ENCODE assay signal across 20 cellular contexts in the genomic region with DNA sequence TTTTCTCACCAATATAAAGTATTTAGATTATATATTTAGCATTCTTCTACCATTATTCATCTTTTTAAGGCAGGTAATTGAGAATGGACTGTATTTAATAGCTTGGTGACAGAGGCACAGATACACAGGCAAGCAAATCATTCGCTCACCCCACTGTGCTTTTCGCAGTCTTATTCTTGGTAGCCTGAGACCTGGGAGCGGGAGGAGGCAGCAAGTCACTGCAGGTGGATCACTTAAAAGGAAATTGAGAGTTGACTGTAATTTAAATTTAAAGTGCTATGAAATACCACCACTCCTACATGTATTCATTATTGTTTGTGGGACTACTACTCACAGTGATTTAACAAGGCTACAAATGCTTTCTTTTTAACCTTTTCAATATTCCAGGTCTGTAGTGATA. TPM values are rescaled to one million over a fixed set of nuclear protein-coding genes. Genes with fewer than 3 reads are reported as not detected.
A peak's percentile ranks its signal among the peaks of the same experiment; 100 is the strongest.
DNase-seq lines count a peak whose midpoint lies in the region; ATAC-seq, FAIRE-seq and TF ChIP-seq lines count a peak whose summit lies in the region.
"Had no signal": no experiment of that assay in that cellular context is flagged by ENCODE, and none has a peak within 500 bp of the region (broad histone marks: within the 10 kb centered on the region; RNA-seq: fewer than 3 reads in every experiment).

No MANE protein-coding gene starts in this region.

- peaks cover 76% of the 10 kb centered on the region for H3K4me1 Mint-ChIP-seq in activated naive CD4-positive, alpha-beta T cell treated with anti-CD3 and anti-CD28 coated beads, Interleukin-2, amount 50 U/mL, for 24 hours
- H3K4me1 Mint-ChIP-seq in activated naive CD4-positive, alpha-beta T cell treated with anti-CD3 and anti-CD28 coated beads, Interleukin-2, amount 10 ng/mL, durations not matched to agents 7 days and 5 days, result peaks cover 29% of the 10 kb centered on the region
- peaks cover 75 to 84% (median 77%) of the 10 kb centered on the region in 3 donors for H3K4me1 Mint-ChIP-seq in T-cell
- peaks cover 32% of the 10 kb centered on the region for H3K4me1 Mint-ChIP-seq in HFFc6 (ENCODE audit: low read depth)

- no peak for TF ChIP-seq POLR2A in H54 (IDR thresholded peaks at IDR 0.05; ENCODE audit: low read depth, low read length)

- H3K36me3 ChIP-seq in iPS-20b (ENCODE audit: insufficient read depth, low read depth, low read length) (peaks cover 20% of the 10 kb centered on the region), kidney (ENCODE audit: control insufficient read depth in 1 of 2, insufficient read depth in 2 of 2, low read length in 2 of 2) (peaks cover 0 to 9% of the 10 kb centered on the region in 2 donors)

- FAIRE-seq in H54 (lab: Jason Lieb, UNC) (peak; percentile 48), kidney (lab: Jason Lieb, UNC) (no peak)
- FAIRE-seq: A549, GM19239 had no signal

- peaks cover 31% of the 10 kb centered on the region for H3K36me3 Mint-ChIP-seq in activated naive CD4-positive, alpha-beta T cell treated with anti-CD3 and anti-CD28 coated beads, Interleukin-2, amount 50 U/mL, for 24 hours
- peaks cover 53% of the 10 kb centered on the region for H3K36me3 Mint-ChIP-seq in activated naive CD4-positive, alpha-beta T cell treated with anti-CD3 and anti-CD28 coated beads, Interleukin-2, amount 10 ng/mL, durations not matched to agents 7 days and 5 days
- H3K36me3 Mint-ChIP-seq in T-cell (peaks cover 41% of the 10 kb centered on the region), HFFc6 (ENCODE audit: low read depth) (peaks cover 40% of the 10 kb centered on the region)

- H3K4me3 Mint-ChIP-seq in activated naive CD4-positive, alpha-beta T cell treated with anti-CD3 and anti-CD28 coated beads, Interleukin-2, amount 50 U/mL, for 24 hours, result no peak overlapping the region
- no peak overlapping the region for H3K4me3 Mint-ChIP-seq in activated naive CD4-positive, alpha-beta T cell treated with anti-CD3 and anti-CD28 coated beads, Interleukin-2, amount 10 ng/mL, durations not matched to agents 7 days and 5 days
- H3K4me3 Mint-ChIP-seq in T-cell (peak overlapping the region in 2 of 3 donors; percentile 31 to 41), HFFc6 (no peak overlapping the region)

- peak overlapping the region; percentile 64 for H3K27ac Mint-ChIP-seq in activated naive CD4-positive, alpha-beta T cell treated with anti-CD3 and anti-CD28 coated beads, Interleukin-2, amount 50 U/mL, for 24 hours
- no peak overlapping the region for H3K27ac Mint-ChIP-seq in activated naive CD4-positive, alpha-beta T cell treated with anti-CD3 and anti-CD28 coated beads, Interleukin-2, amount 10 ng/mL, durations not matched to agents 7 days and 5 days
- peak overlapping the region in 1 of 2 donors; percentile 71 for H3K27ac Mint-ChIP-seq in T-cell
- no peak overlapping the region for H3K27ac Mint-ChIP-seq in HFFc6
- H3K27ac Mint-ChIP-seq: CD8-positive, alpha-beta T cell had no signal

- H3K27me3 Mint-ChIP-seq in activated naive CD4-positive, alpha-beta T cell treated with anti-CD3 and anti-CD28 coated beads, Interleukin-2, amount 50 U/mL, for 24 hours, result no peaks in the 10 kb centered on the region
- no peaks in the 10 kb centered on the region for H3K27me3 Mint-ChIP-seq in activated naive CD4-positive, alpha-beta T cell treated with anti-CD3 and anti-CD28 coated beads, Interleukin-2, amount 10 ng/mL, durations not matched to agents 7 days and 5 days
- H3K27me3 Mint-ChIP-seq in T-cell (no peaks in the 10 kb centered on the region), HFFc6 (ENCODE audit: insufficient read depth) (no peaks in the 10 kb centered on the region)

- intact Hi-C loops in kidney (cut with DNase I), result no loop called here

- no peaks in the 10 kb centered on the region for H3K27me3 ChIP-seq in iPS-20b (ENCODE audit: insufficient read depth, low read length)

- ATAC-seq in T-cell (replicated peaks in 1 of 4) (no peak), HG03469 (IDR thresholded peaks at IDR 0.05; ENCODE audit: unreplicated experiment) (no peak)
- ATAC-seq: A549; CD8-positive, alpha-beta T cell had no signal

- DNase-seq in activated naive CD4-positive, alpha-beta T cell treated with anti-CD3 and anti-CD28 coated beads, Interleukin-2, amount 10 ng/mL, durations not matched to agents 7 days and 5 days, result no peak
- DNase-seq in H54 (ENCODE audit: insufficient read length, low spot score) (no peak), T-cell (no peak), HFFc6 (no peak), kidney (no peak)
- DNase-seq: Calu3; CD8-positive, alpha-beta T cell; GF-D8; NCI-H1417 treated with DMSO at 0.1 percent for 48 hours; NCI-H187 treated with DMSO at 0.1 percent for 48 hours; NCI-H2227 treated with DMSO at 0.1 percent for 48 hours; NCI-H510A treated with DMSO at 0.1 percent for 48 hours; NCI-H774; RPMI8226; SIG-M5 had no signal

- H3K4me3 ChIP-seq in iPS-20b (ENCODE audit: low read length) (peak overlapping the region; percentile 18; the same call in 1 of the 2 replicates), kidney (ENCODE audit: low read length in 2 of 2) (no peak overlapping the region)
- H3K4me3 ChIP-seq: A549 had no signal

- POLR2A ChIA-PET in T-cell (lab: Charles Lee), result no interaction called here

- H3K4me1 ChIP-seq in iPS-20b (ENCODE audit: insufficient read depth, low read length) (peaks cover 29% of the 10 kb centered on the region; the same call in 1 of the 2 replicates), kidney (ENCODE audit: control insufficient read depth in 1 of 2, insufficient read depth in 1 of 2, low read depth in 1 of 2, low read length in 2 of 2) (peaks cover 0 to 17% of the 10 kb centered on the region in 2 donors)

- H3K9me3 Mint-ChIP-seq in activated naive CD4-positive, alpha-beta T cell treated with anti-CD3 and anti-CD28 coated beads, Interleukin-2, amount 50 U/mL, for 24 hours, result no peaks in the 10 kb centered on the region
- peaks cover 21% of the 10 kb centered on the region for H3K9me3 Mint-ChIP-seq in activated naive CD4-positive, alpha-beta T cell treated with anti-CD3 and anti-CD28 coated beads, Interleukin-2, amount 10 ng/mL, durations not matched to agents 7 days and 5 days
- H3K9me3 Mint-ChIP-seq in T-cell, result peaks cover 5 to 17% (median 14%) of the 10 kb centered on the region in 3 donors
- peaks cover 9% of the 10 kb centered on the region; the same call in 1 of the 2 replicates for H3K9me3 Mint-ChIP-seq in HFFc6

- H3K27ac ChIP-seq in iPS-20b (ENCODE audit: low read length) (no peak overlapping the region), kidney (ENCODE audit: low read depth in 2 of 2, low read length in 2 of 2) (no peak overlapping the region)
- H3K27ac ChIP-seq: A549 had no signal

- H3K9ac ChIP-seq in iPS-20b (ENCODE audit: low read depth, low read length) (no peak overlapping the region), kidney (ENCODE audit: low read length in 2 of 2) (no peak overlapping the region)

- CTCF ChIA-PET in activated naive CD4-positive, alpha-beta T cell treated with anti-CD3 and anti-CD28 coated beads, Interleukin-2, amount 10 ng/mL, durations not matched to agents 7 days and 5 days (lab: Charles Lee), result no interaction called here
- CTCF ChIA-PET in T-cell (lab: Charles Lee), result no interaction called here

- no peak for TF ChIP-seq CTCF in HFFc6 (IDR thresholded peaks at IDR 0.05)
- no peak for TF ChIP-seq CTCF in kidney (IDR thresholded peaks at IDR 0.05; ENCODE audit: borderline replicate concordance, extremely low read depth, insufficient read depth)

- H3K9me3 ChIP-seq in iPS-20b (ENCODE audit: insufficient read depth, low read depth, low read length), result peaks cover 16% of the 10 kb centered on the region
- peaks cover 0 to 7% of the 10 kb centered on the region in 2 donors for H3K9me3 ChIP-seq in kidney (ENCODE audit: control insufficient read depth in 1 of 2, low read length in 2 of 2)
- H3K9me3 ChIP-seq: A549 had no signal

RNA-seq across cellular contexts. Expression of gene RICTOR, which starts 9.7 kb away (rescaled TPM):
- total RNA-seq in T-cell (10 to 100 TPM; 68.5 to 85.8 (median 74.8) TPM), kidney (43.8 TPM)
- total RNA-seq in HFFc6 (2021; fragmentation: NEBNext Ultra II Directional; extraction: Animal tissue kit (Norgen Biotek cat#: 25700)), result 10 to 100 TPM; 16.1 to 24.0 (median 20.1) TPM
- 3.4 TPM for polyA plus RNA-seq in kidney (ENCODE audit: insufficient read depth, low read depth, low replicate concordance)

Comparison
In these comparisons a context has a peak if more than half of its experiments do, and no peak if none do; other contexts are left out.
1. H3K4me3 Mint-ChIP-seq: peak in T-cell (2 of 3); none in activated naive CD4-positive, alpha-beta T cell treated with anti-CD3 and anti-CD28 coated beads, Interleukin-2, amount 50 U/mL, for 24 hours (single experiment), activated naive CD4-positive, alpha-beta T cell treated with anti-CD3 and anti-CD28 coated beads, Interleukin-2, amount 10 ng/mL, durations not matched to agents 7 days and 5 days (single experiment) and HFFc6 (single experiment).